In genomic region chr13:111865046-111865445, GRCh38 we compare ENCODE assay signal across 23 cellular contexts.
DNase-seq lines count a peak whose midpoint lies in the region; ATAC-seq and TF ChIP-seq lines count a peak whose summit lies in the region.
"Had no signal": no experiment of that assay in that cellular context is flagged by ENCODE, and none has a peak within 500 bp of the region (broad histone marks: within the 10 kb centered on the region; RNA-seq: fewer than 3 reads in every experiment).

No MANE protein-coding gene starts in this region.

- H3K4me3 ChIP-seq in right atrium auricular region (no peak overlapping the region), right cardiac atrium (ENCODE audit: low read length) (no peak overlapping the region), endodermal cell (ENCODE audit: low read length) (no peak overlapping the region), mesendoderm (ENCODE audit: low read length) (no peak overlapping the region)
- H3K4me3 ChIP-seq: A549; BLaER1 treated with 17β-estradiol and CSF1 and Interleukin-3, amounts not matched to agents 10 nM and 100 nM; GM12878; GM23248; HAP-1 had no signal

- H4K8ac ChIP-seq in mesendoderm (ENCODE audit: low read depth, low read length): no peak overlapping the region

- H3K79me1 ChIP-seq in mesendoderm (ENCODE audit: low read length): no peaks in the 10 kb centered on the region

- no peak overlapping the region for H2AK5ac ChIP-seq in mesendoderm (ENCODE audit: low read length)

- H3K9me3 Mint-ChIP-seq in endodermal cell: peaks cover 20% of the 10 kb centered on the region

- ATAC-seq in right cardiac atrium (no peak), HG03460 (IDR thresholded peaks at IDR 0.05; ENCODE audit: unreplicated experiment) (no peak)
- ATAC-seq: A549, GM12878 had no signal

- TF ChIP-seq CTCF in right atrium auricular region (IDR thresholded peaks at IDR 0.05) (no peak), endodermal cell (conservative IDR thresholded peaks at IDR 0.05) (no peak)

- no peak overlapping the region for H2BK5ac ChIP-seq in mesendoderm (ENCODE audit: low read length)

- DNase-seq in right atrium auricular region (ENCODE audit: low spot score) (peak; percentile 38), right cardiac atrium (no peak), endodermal cell (peak; percentile 70), mesendoderm (peak; percentile 82), NCI-H1105 (lab: John Stamatoyannopoulos, UW) (no peak)
- DNase-seq: 8988T; ACHN; AML-193; BE2C; CD4-positive, alpha-beta T cell; CD8-positive, alpha-beta memory T cell; DMS 273 treated with DMSO at 0.1 percent for 48 hours; DMS79; EL; GDM1; GM23248; HFFc6 had no signal

- no peak overlapping the region for H4K5ac ChIP-seq in mesendoderm (ENCODE audit: low read length)

- no peaks in the 10 kb centered on the region for H3K36me3 Mint-ChIP-seq in endodermal cell (ENCODE audit: low read depth)
- H3K36me3 Mint-ChIP-seq: CD14-positive monocyte; CD8-positive, alpha-beta memory T cell had no signal

- no peak overlapping the region for H3K56ac ChIP-seq in mesendoderm (ENCODE audit: low read length)

- H3K27ac Mint-ChIP-seq in endodermal cell: peak overlapping the region; percentile 48
- H3K27ac Mint-ChIP-seq: CD14-positive monocyte; CD4-positive, alpha-beta T cell; CD8-positive, alpha-beta memory T cell; HFFc6 had no signal

- no peaks in the 10 kb centered on the region for H3K9me3 ChIP-seq in right atrium auricular region
- no peaks in the 10 kb centered on the region for H3K9me3 ChIP-seq in right cardiac atrium (ENCODE audit: control insufficient read depth, low read length)
- H3K9me3 ChIP-seq in endodermal cell (ENCODE audit: control insufficient read depth, low read length): peaks cover 10% of the 10 kb centered on the region
- H3K9me3 ChIP-seq: A549, BE2C, HAP-1 had no signal

- H3K4ac ChIP-seq in mesendoderm (ENCODE audit: low read depth, low read length): no peak overlapping the region

- no peak overlapping the region for H3K23ac ChIP-seq in mesendoderm (ENCODE audit: low read length)

- no peak overlapping the region for H3K4me2 ChIP-seq in mesendoderm (ENCODE audit: low read length)
- H3K4me2 ChIP-seq: A549; BLaER1 treated with 17β-estradiol and CSF1 and Interleukin-3, amounts not matched to agents 10 nM and 100 nM had no signal

- H3K4me1 ChIP-seq in right atrium auricular region: no peaks in the 10 kb centered on the region
- no peaks in the 10 kb centered on the region for H3K4me1 ChIP-seq in right cardiac atrium (ENCODE audit: control insufficient read depth, insufficient read depth, low read length)
- H3K4me1 ChIP-seq in endodermal cell (ENCODE audit: control insufficient read depth, insufficient read depth, low read length): peaks cover 5% of the 10 kb centered on the region
- H3K4me1 ChIP-seq in mesendoderm (ENCODE audit: control insufficient read depth, low read depth, low read length): no peaks in the 10 kb centered on the region
- H3K4me1 ChIP-seq: A549, BE2C, HAP-1 had no signal

- H3K36me3 ChIP-seq in right atrium auricular region (no peaks in the 10 kb centered on the region), endodermal cell (ENCODE audit: control insufficient read depth, insufficient read depth, low read length) (no peaks in the 10 kb centered on the region), mesendoderm (ENCODE audit: control insufficient read depth, insufficient read depth, low read length) (no peaks in the 10 kb centered on the region)
- H3K36me3 ChIP-seq: BE2C; BLaER1 treated with 17β-estradiol and CSF1 and Interleukin-3, amounts not matched to agents 10 nM and 100 nM; HAP-1 had no signal

- intact Hi-C loops in right cardiac atrium (cut with DNase I): no loop called here

- peak overlapping the region; percentile 13 for H3K4me3 Mint-ChIP-seq in endodermal cell
- H3K4me3 Mint-ChIP-seq: CD14-positive monocyte; CD4-positive, alpha-beta T cell; CD8-positive, alpha-beta memory T cell; HFFc6 had no signal

- no peak overlapping the region for H2BK15ac ChIP-seq in mesendoderm (replicated peaks; ENCODE audit: low read depth)

- H3K18ac ChIP-seq in mesendoderm (ENCODE audit: low read length): no peak overlapping the region

- 54% methylated on average over 7 of the region's 7 CpGs for WGBS in right cardiac atrium
- 55 to 77% methylated on average over 4 to 7 of the region's 7 CpGs for WGBS in endodermal cell (ENCODE audit: insufficient coverage in 1 of 2, insufficient read length in 1 of 2), 2 experiments
- WGBS in mesendoderm (ENCODE audit: extremely low coverage, insufficient coverage, low lambda C conversion rate): no CpG with 5 or more reads among the region's 7 CpGs

- H3K27me3 ChIP-seq in right atrium auricular region: no peaks in the 10 kb centered on the region
- H3K27me3 ChIP-seq in right cardiac atrium (ENCODE audit: control insufficient read depth, insufficient read depth): no peaks in the 10 kb centered on the region
- no peaks in the 10 kb centered on the region for H3K27me3 ChIP-seq in endodermal cell (ENCODE audit: control insufficient read depth, insufficient read depth, low read length, poor library complexity, severe bottlenecking)
- no peaks in the 10 kb centered on the region for H3K27me3 ChIP-seq in mesendoderm (ENCODE audit: insufficient read depth, low read length, poor library complexity)
- H3K27me3 ChIP-seq: BLaER1 treated with 17β-estradiol and CSF1 and Interleukin-3, amounts not matched to agents 10 nM and 100 nM had no signal

- no peaks in the 10 kb centered on the region for H3K79me2 ChIP-seq in mesendoderm (ENCODE audit: control insufficient read depth, insufficient read depth, low read length)

- H3K4me1 Mint-ChIP-seq in endodermal cell: peaks cover 25% of the 10 kb centered on the region
- H3K4me1 Mint-ChIP-seq: CD14-positive monocyte; CD8-positive, alpha-beta memory T cell had no signal

- H3K27me3 Mint-ChIP-seq in endodermal cell (ENCODE audit: insufficient read depth): peaks cover 34% of the 10 kb centered on the region

- H3K27ac ChIP-seq in right atrium auricular region (no peak overlapping the region), right cardiac atrium (ENCODE audit: low read length) (no peak overlapping the region), endodermal cell (ENCODE audit: low read depth, low read length) (no peak overlapping the region), mesendoderm (ENCODE audit: low read depth, low read length) (no peak overlapping the region)
- H3K27ac ChIP-seq: A549; BLaER1 treated with 17β-estradiol and CSF1 and Interleukin-3, amounts not matched to agents 10 nM and 100 nM; GM23248 had no signal

- no peak overlapping the region for H2BK120ac ChIP-seq in mesendoderm (ENCODE audit: low read depth, low read length)

- no peak overlapping the region for H3K9ac ChIP-seq in endodermal cell (ENCODE audit: extremely low read depth, low read length, poor library complexity, severe bottlenecking)
- no peak overlapping the region for H3K9ac ChIP-seq in mesendoderm (ENCODE audit: low read length)
- H3K9ac ChIP-seq: BLaER1 treated with 17β-estradiol and CSF1 and Interleukin-3, amounts not matched to agents 10 nM and 100 nM; GM23248 had no signal

Comparison
In these comparisons a context has a peak if more than half of its experiments do, and no peak if none do; other contexts are left out.
1. DNase-seq: peak in right atrium auricular region (single experiment), endodermal cell (single experiment) and mesendoderm (single experiment); none in right cardiac atrium (0 of 3) and NCI-H1105 (single experiment).